ENCODE assay signal across 11 cellular contexts in the genomic region with DNA sequence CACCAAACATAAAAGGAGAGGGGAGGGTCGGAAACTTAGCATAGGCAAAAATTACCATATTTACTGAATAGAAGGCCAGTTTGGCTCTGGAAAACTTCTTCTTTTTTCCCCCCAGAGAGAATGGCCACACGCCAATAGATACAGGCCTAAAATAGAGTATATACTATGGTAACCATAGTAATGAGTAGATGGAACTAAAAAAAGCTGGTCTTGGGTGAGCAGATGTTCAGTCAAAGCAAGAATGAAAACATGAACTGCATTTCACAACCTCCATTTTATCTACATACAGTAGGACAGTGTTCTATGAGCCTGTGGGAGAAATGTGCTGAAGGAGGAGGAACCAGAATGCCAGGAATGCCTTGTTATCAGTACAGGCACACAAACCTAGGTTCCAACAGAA.
DNase-seq lines count a peak whose midpoint lies in the region; ATAC-seq and TF ChIP-seq lines count a peak whose summit lies in the region.
"Had no signal": no experiment of that assay in that cellular context is flagged by ENCODE, and none has a peak within 500 bp of the region (broad histone marks: within the 10 kb centered on the region; RNA-seq: fewer than 3 reads in every experiment).

No MANE protein-coding gene starts in this region.

- H4K8ac ChIP-seq in mesendoderm (ENCODE audit: low read depth, low read length): no peak overlapping the region

- H3K27ac ChIP-seq in OCI-LY1 (ENCODE audit: low read depth, low read length, poor library complexity, severe bottlenecking) (peak overlapping the region; percentile 85), mesendoderm (ENCODE audit: low read depth, low read length) (no peak overlapping the region)
- H3K27ac ChIP-seq: parathyroid adenoma had no signal

- H3K79me2 ChIP-seq in OCI-LY1 (ENCODE audit: insufficient read depth, low read length): no peaks in the 10 kb centered on the region
- H3K79me2 ChIP-seq in mesendoderm (ENCODE audit: control insufficient read depth, insufficient read depth, low read length): no peaks in the 10 kb centered on the region
- H3K79me2 ChIP-seq: parathyroid adenoma had no signal

- no peak overlapping the region for H2AK5ac ChIP-seq in mesendoderm (ENCODE audit: low read length)

- peak; percentile 96 for ATAC-seq in GM18870 (IDR thresholded peaks at IDR 0.05; ENCODE audit: unreplicated experiment)
- ATAC-seq in HG03039 (IDR thresholded peaks at IDR 0.05; ENCODE audit: unreplicated experiment): peak; percentile 89
- ATAC-seq: stimulated activated effector memory CD8-positive, alpha-beta T cell treated with anti-CD3 and anti-CD28 coated beads, Interleukin-12 subunit alpha, Interleukin-12 subunit beta, amount 100 ng/mL, for 72 hours had no signal

- no peak overlapping the region for H3K56ac ChIP-seq in mesendoderm (ENCODE audit: low read length)

- H3K27me3 ChIP-seq in OCI-LY1 (ENCODE audit: insufficient read depth, low read length) (no peaks in the 10 kb centered on the region), mesendoderm (ENCODE audit: insufficient read depth, low read length, poor library complexity) (no peaks in the 10 kb centered on the region), MG63 (no peaks in the 10 kb centered on the region)

- H3K36me3 ChIP-seq in OCI-LY1 (ENCODE audit: insufficient read depth, low read length): no peaks in the 10 kb centered on the region
- no peaks in the 10 kb centered on the region for H3K36me3 ChIP-seq in mesendoderm (ENCODE audit: control insufficient read depth, insufficient read depth, low read length)
- no peaks in the 10 kb centered on the region for H3K36me3 ChIP-seq in MG63

- TF ChIP-seq CTCF in OCI-LY1 (IDR thresholded peaks at IDR 0.05; ENCODE audit: low read length): no peak

- WGBS in mesendoderm (ENCODE audit: extremely low coverage, insufficient coverage, low lambda C conversion rate): no CpG with 5 or more reads among the region's 2 CpGs

- H3K23ac ChIP-seq in mesendoderm (ENCODE audit: low read length): no peak overlapping the region

- no peak overlapping the region for H2BK120ac ChIP-seq in mesendoderm (ENCODE audit: low read depth, low read length)

- H3F3A ChIP-seq in OCI-LY1 (ENCODE audit: insufficient read depth, low read length): no peaks in the 10 kb centered on the region; the same call in 1 of the 2 replicates

- no peaks in the 10 kb centered on the region for H3K9me2 ChIP-seq in OCI-LY1 (ENCODE audit: low read depth, low read length)

- H3K9me3 ChIP-seq in OCI-LY1 (ENCODE audit: low read length) (no peaks in the 10 kb centered on the region), MG63 (no peaks in the 10 kb centered on the region; the same call in 1 of the 2 replicates)

- H3K9ac ChIP-seq in OCI-LY1 (ENCODE audit: low read length): peak overlapping the region; percentile 22
- no peak overlapping the region for H3K9ac ChIP-seq in mesendoderm (ENCODE audit: low read length)
- H3K9ac ChIP-seq: parathyroid adenoma had no signal

- H2BK5ac ChIP-seq in mesendoderm (ENCODE audit: low read length): no peak overlapping the region

- H4K5ac ChIP-seq in mesendoderm (ENCODE audit: low read length): no peak overlapping the region

- DNase-seq in mesendoderm (peak; percentile 73), SK-N-DZ (ENCODE audit: low spot score) (no peak), T-helper 1 cell (no peak), MG63 (no peak), GF-D8 (lab: John Stamatoyannopoulos, UW) (no peak)
- DNase-seq: activated T-cell treated with anti-CD3 and anti-CD28 coated beads, Interleukin-2, amount 50 U/mL, for 24 hours had no signal

- H3K4ac ChIP-seq in mesendoderm (ENCODE audit: low read depth, low read length): no peak overlapping the region

- H3K4me3 ChIP-seq in OCI-LY1 (ENCODE audit: low read depth, low read length, poor library complexity, severe bottlenecking) (peak overlapping the region; percentile 13), mesendoderm (ENCODE audit: low read length) (no peak overlapping the region), MG63 (no peak overlapping the region)

- H3K79me1 ChIP-seq in mesendoderm (ENCODE audit: low read length): no peaks in the 10 kb centered on the region

- no peaks in the 10 kb centered on the region for H4K20me1 ChIP-seq in OCI-LY1 (ENCODE audit: insufficient read depth, low read length)

- H3K18ac ChIP-seq in mesendoderm (ENCODE audit: low read length): no peak overlapping the region

- H3K4me1 ChIP-seq in OCI-LY1 (ENCODE audit: insufficient read depth, low read length, severe bottlenecking): peaks cover 73% of the 10 kb centered on the region
- H3K4me1 ChIP-seq in mesendoderm (ENCODE audit: control insufficient read depth, low read depth, low read length): no peaks in the 10 kb centered on the region
- H3K4me1 ChIP-seq: parathyroid adenoma had no signal

- H2AFZ ChIP-seq in OCI-LY1 (ENCODE audit: low read length): 0 out of 2 replicates have a peak overlapping the region, but pooled peaks have one; percentile 38
- H2AFZ ChIP-seq: parathyroid adenoma had no signal

- H3K4me2 ChIP-seq in OCI-LY1 (ENCODE audit: low read length) (peak overlapping the region; percentile 44), mesendoderm (ENCODE audit: low read length) (no peak overlapping the region)

- H2BK15ac ChIP-seq in mesendoderm (replicated peaks; ENCODE audit: low read depth): no peak overlapping the region
